Comparison of ENCODE assay signal across 1 cellular context in the genomic region with DNA sequence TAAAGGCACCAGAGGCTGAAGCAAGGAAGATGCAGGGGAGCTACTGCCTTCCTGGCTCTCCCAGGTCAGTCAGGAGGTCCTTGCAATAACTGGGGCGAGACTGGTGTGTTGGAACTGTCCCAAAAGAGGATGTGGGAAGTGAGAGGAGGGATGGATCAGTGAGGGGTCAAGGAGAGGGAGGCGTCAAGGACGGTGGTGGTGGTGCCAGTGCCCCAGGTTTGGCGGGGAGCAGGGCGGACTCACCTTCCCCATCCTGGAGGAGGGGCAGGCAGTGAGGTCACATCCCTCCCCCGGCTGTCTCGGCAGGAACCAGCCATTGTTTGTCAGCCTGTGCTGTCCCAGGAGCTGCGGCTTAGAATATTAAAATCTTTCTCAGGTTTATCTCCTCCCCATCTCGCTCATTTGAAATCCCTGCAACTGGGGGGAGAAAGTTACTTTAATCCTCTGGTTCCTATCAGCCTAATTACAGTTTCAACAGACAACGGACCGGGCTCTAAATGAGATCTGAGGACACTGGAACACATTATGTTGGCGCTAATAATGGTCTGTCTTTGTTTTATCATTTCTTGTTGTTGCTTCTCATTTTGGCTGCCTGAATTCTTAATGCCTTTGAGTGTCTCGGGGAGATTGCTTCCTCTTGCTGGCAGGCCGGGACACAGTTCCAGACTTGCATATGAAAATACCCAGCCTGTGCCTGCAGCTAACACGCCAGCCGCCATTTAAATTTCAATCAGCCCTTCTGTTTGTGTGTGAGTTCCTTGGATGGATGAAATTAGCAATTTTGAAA.
TF ChIP-seq lines count a peak whose summit lies in the region.

No MANE protein-coding gene starts in this region.

TF ChIP-seq in SK-N-SH treated with all-trans-retinoic acid at 6 μM for 48 hours, 23 proteins besides CTCF, POLR2A, EP300 and RAD21:
- TF ChIP-seq TCF4 (CRISPR knock-in tag; IDR thresholded peaks at IDR 0.05; ENCODE audit: borderline replicate concordance) (peak; percentile 21; the same call in 1 of the 2 replicates), BACH2 (CRISPR knock-in tag; IDR thresholded peaks at IDR 0.05; ENCODE audit: borderline replicate concordance) (no peak)
